10 cellular contexts compared by ENCODE assay signal in the genomic region with DNA sequence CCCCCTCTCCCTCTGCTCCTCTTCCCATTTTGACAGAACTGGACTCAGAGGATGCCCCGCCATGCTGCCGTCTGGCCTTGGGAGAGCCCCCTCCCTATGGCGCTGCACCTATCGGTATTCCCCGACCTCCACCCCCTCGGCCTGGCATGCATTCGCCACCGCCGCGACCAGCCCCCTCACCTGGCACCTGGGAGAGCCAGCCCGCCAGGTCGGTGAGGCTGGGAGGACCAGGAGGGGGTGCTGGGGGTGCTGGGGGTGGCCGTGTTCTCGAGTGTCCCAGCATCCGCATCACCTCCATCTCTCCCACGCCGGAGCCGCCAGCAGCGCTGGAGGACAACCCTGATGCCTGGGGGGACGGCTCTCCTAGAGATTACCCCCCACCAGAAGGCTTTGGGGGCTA. TPM values are rescaled to one million over a fixed set of nuclear protein-coding genes. Genes with fewer than 3 reads are reported as not detected.
DNase-seq lines count a peak whose midpoint lies in the region; ATAC-seq, FAIRE-seq and TF ChIP-seq lines count a peak whose summit lies in the region.
"Had no signal": no experiment of that assay in that cellular context is flagged by ENCODE, and none has a peak within 500 bp of the region (broad histone marks: within the 10 kb centered on the region; RNA-seq: fewer than 3 reads in every experiment).

No MANE protein-coding gene starts in this region.

- H3K4me2 ChIP-seq in PC-9 = no peak overlapping the region

- DNase-seq in left ventricle myocardium inferior (no peak), left ventricle myocardium superior (no peak), nephron progenitor cell (no peak), uterus (peak; percentile 35 to 36), NCI-H526 (lab: John Stamatoyannopoulos, UW) (no peak), small intestine (no peak), PC-9 (no peak)

- no TSS peak for BruUV-seq in PC-9 (replicated peaks; lab: Mats Ljungman, UMichigan)

- H3K9me3 Mint-ChIP-seq in nephron progenitor cell = no peaks in the 10 kb centered on the region

- H3K4me1 Mint-ChIP-seq in nephron progenitor cell = peaks cover 62% of the 10 kb centered on the region

- no peak for FAIRE-seq in small intestine (lab: Jason Lieb, UNC)

- intact Hi-C loops in left ventricle myocardium inferior (cut with micrococcal nuclease) (loop anchor here (5.0 kb wide), 1 partner anchor 63 kb away; no protein-coding TSS in a partner anchor), left ventricle myocardium superior (cut with micrococcal nuclease) (no loop called here), uterus (cut with DNase I; ENCODE audit: low total_unique reads) (loop anchor here (5.0 kb wide), 1 partner anchor 63 kb away; no protein-coding TSS in a partner anchor), PC-9 (cut with micrococcal nuclease; ENCODE audit: unreplicated experiment) (no loop called here)

- 87 to 89% methylated on average over 20 of the region's 20 CpGs for WGBS in ectodermal cell, 2 experiments
- WGBS in small intestine, 3 donors = 79 to 88% (median 88%) methylated on average over 14 to 20 of the region's 20 CpGs

- H3K4me1 ChIP-seq in left ventricle myocardium inferior = peaks cover 51% of the 10 kb centered on the region
- peaks cover 4% of the 10 kb centered on the region for H3K4me1 ChIP-seq in ectodermal cell (ENCODE audit: control insufficient read depth, insufficient read depth, low read length)
- no peaks in the 10 kb centered on the region for H3K4me1 ChIP-seq in uterus
- H3K4me1 ChIP-seq in small intestine (ENCODE audit: control insufficient read depth in 2 of 2, insufficient read depth in 1 of 2, low read depth in 1 of 2, low read length in 1 of 2) = peaks cover 3 to 5% of the 10 kb centered on the region in 2 donors
- H3K4me1 ChIP-seq in PC-9 (replicated peaks; ENCODE audit: insufficient read depth) = peaks cover 7% of the 10 kb centered on the region

- no peaks in the 10 kb centered on the region for H3K79me2 ChIP-seq in PC-9 (ENCODE audit: low read depth)

- H3K36me3 Mint-ChIP-seq in nephron progenitor cell (ENCODE audit: low read depth) = peaks cover 31% of the 10 kb centered on the region

- H3K4me3 Mint-ChIP-seq in nephron progenitor cell = peak overlapping the region; percentile 83

- H3K27ac ChIP-seq in left ventricle myocardium inferior (replicated peaks) = peak overlapping the region; percentile 93
- H3K27ac ChIP-seq in ectodermal cell (ENCODE audit: insufficient read depth, low read depth, low read length, poor library complexity, severe bottlenecking) = peak overlapping the region; percentile 52
- H3K27ac ChIP-seq in uterus = peak overlapping the region; percentile 94 to 99
- peak overlapping the region in 1 of 2 donors; percentile 38 for H3K27ac ChIP-seq in small intestine (ENCODE audit: low read depth in 1 of 2, low read length in 1 of 2)
- H3K27ac ChIP-seq in PC-9 = no peak overlapping the region
- H3K27ac ChIP-seq: epithelial cell of prostate had no signal

- CTCF ChIA-PET in PC-9 (lab: Charles Lee) = no interaction called here

- peaks cover 5% of the 10 kb centered on the region for H3K27me3 Mint-ChIP-seq in nephron progenitor cell (ENCODE audit: low read depth, poor library complexity)

- peaks cover 10% of the 10 kb centered on the region; the same call in 1 of the 2 replicates for H3F3A ChIP-seq in PC-9 (ENCODE audit: insufficient read depth, low read depth)

- no peaks in the 10 kb centered on the region for H4K20me1 ChIP-seq in PC-9 (ENCODE audit: insufficient read depth)

- H3K36me3 ChIP-seq in left ventricle myocardium inferior (peaks cover 9% of the 10 kb centered on the region), ectodermal cell (ENCODE audit: control insufficient read depth, insufficient read depth, low read length) (peaks cover 22% of the 10 kb centered on the region), uterus (no peaks in the 10 kb centered on the region), small intestine (ENCODE audit: control insufficient read depth in 2 of 2, insufficient read depth in 2 of 2, low read length in 2 of 2) (no peaks in the 10 kb centered on the region), PC-9 (ENCODE audit: low read depth) (no peaks in the 10 kb centered on the region)

- POLR2A ChIA-PET in PC-9 (lab: Charles Lee; ENCODE audit: unreplicated experiment) = no interaction called here

- H3K4me3 ChIP-seq in left ventricle myocardium inferior (peak overlapping the region; percentile 70), ectodermal cell (ENCODE audit: insufficient read depth, low read depth, low read length) (peak overlapping the region; percentile 90), uterus (peak overlapping the region in 1 of 2 donors; percentile 69), small intestine (ENCODE audit: low read depth in 1 of 2, low read length in 2 of 2) (no peak overlapping the region), PC-9 (no peak overlapping the region)

- ATAC-seq in left ventricle myocardium superior = no peak

- H2AFZ ChIP-seq in PC-9 = no peak overlapping the region

- no peak for TF ChIP-seq POLR2A in uterus (IDR thresholded peaks at IDR 0.05)

- H3K9me2 ChIP-seq in PC-9 (ENCODE audit: insufficient read depth) = no peaks in the 10 kb centered on the region

- peaks cover 49% of the 10 kb centered on the region for H3K27me3 ChIP-seq in left ventricle myocardium inferior (ENCODE audit: low read depth)
- no peaks in the 10 kb centered on the region for H3K27me3 ChIP-seq in ectodermal cell (ENCODE audit: control insufficient read depth, insufficient read depth, low read length, poor library complexity, severe bottlenecking)
- H3K27me3 ChIP-seq in uterus = no peaks in the 10 kb centered on the region
- H3K27me3 ChIP-seq in small intestine (ENCODE audit: control insufficient read depth in 2 of 2, insufficient read depth in 2 of 2, low read length in 2 of 2) = no peaks in the 10 kb centered on the region
- no peaks in the 10 kb centered on the region for H3K27me3 ChIP-seq in PC-9 (ENCODE audit: insufficient read depth, low read depth)

- H3K27ac Mint-ChIP-seq in nephron progenitor cell = peak overlapping the region; percentile 54
- H3K27ac Mint-ChIP-seq: CD14-positive monocyte had no signal

- TF ChIP-seq CTCF in left ventricle myocardium inferior (IDR thresholded peaks at IDR 0.05; ENCODE audit: borderline replicate concordance) (no peak), nephron progenitor cell (IDR thresholded peaks at IDR 0.05) (no peak), uterus (IDR thresholded peaks at IDR 0.05) (no peak), PC-9 (conservative IDR thresholded peaks at IDR 0.05) (no peak)

- no peaks in the 10 kb centered on the region for H3K9me3 ChIP-seq in left ventricle myocardium inferior (replicated peaks)
- H3K9me3 ChIP-seq in ectodermal cell (ENCODE audit: control insufficient read depth, low read length) = no peaks in the 10 kb centered on the region
- no peaks in the 10 kb centered on the region for H3K9me3 ChIP-seq in uterus
- H3K9me3 ChIP-seq in small intestine (ENCODE audit: control insufficient read depth, low read depth) = no peaks in the 10 kb centered on the region
- H3K9me3 ChIP-seq in PC-9 (ENCODE audit: insufficient read depth, low read depth) = no peaks in the 10 kb centered on the region

RNA-seq across cellular contexts. Expression of a gene that starts 1.5 kb away (rescaled TPM):
- 20.6 TPM for total RNA-seq in left ventricle myocardium inferior
- total RNA-seq in left ventricle myocardium superior = 21.7 TPM
- 100 TPM for polyA plus RNA-seq in ectodermal cell (2013, experiment 1 of 4)
- 95.1 TPM for polyA plus RNA-seq in ectodermal cell (2013, experiment 2 of 4)
- 104 TPM for polyA plus RNA-seq in ectodermal cell (2013, experiment 3 of 4)
- 114 TPM for polyA plus RNA-seq in ectodermal cell (2013, experiment 4 of 4)
- 100 to 1,000 TPM in 1 of 4 donors, 10 to 100 TPM in 3; 25.6 to 187 (median 86.4) TPM for total RNA-seq in uterus
- polyA plus RNA-seq in small intestine = 10 to 100 TPM; 11.2 to 45.1 (median 32.3) TPM
- 48.3 and 76.3 TPM in 2 replicates for total RNA-seq in PC-9 (2021)
- polyA plus RNA-seq: CD14-positive monocyte had no signal

RNA-seq across cellular contexts. Expression of a gene that starts 29.3 kb away (rescaled TPM):
- total RNA-seq in left ventricle myocardium inferior (8.0 TPM), left ventricle myocardium superior (7.3 TPM), uterus (10 to 100 TPM in 3 of 4 donors, 1 to 10 TPM in 1; 4.9 to 51.1 (median 27.3) TPM), PC-9 (2021) (15.1 and 17.7 TPM in 2 replicates)
- 26.8 TPM for polyA plus RNA-seq in ectodermal cell (2013, experiment 1 of 4)
- polyA plus RNA-seq in ectodermal cell (2013, experiment 2 of 4) = 37.6 TPM
- polyA plus RNA-seq in ectodermal cell (2013, experiment 3 of 4) = 23.9 TPM
- polyA plus RNA-seq in ectodermal cell (2013, experiment 4 of 4) = 28.9 TPM
- 1 to 10 TPM in 1 of 3 donors, under 1 TPM in 2; 0.22 to 7.2 (median 0.54) TPM for polyA plus RNA-seq in small intestine

RNA-seq across cellular contexts. Expression of a gene that starts 29.7 kb away (rescaled TPM):
- total RNA-seq in left ventricle myocardium inferior (3.6 TPM), left ventricle myocardium superior (3.5 TPM), uterus (100 to 1,000 TPM in 1 of 4 donors, 1 to 10 TPM in 2, under 1 TPM in 1; 0.29 to 123 (median 6.0) TPM), PC-9 (2021) (4.0 and 6.4 TPM in 2 replicates)
- not detected for polyA plus RNA-seq in ectodermal cell (2013, experiment 1 of 4)
- not detected for polyA plus RNA-seq in ectodermal cell (2013, experiment 2 of 4)
- polyA plus RNA-seq in ectodermal cell (2013, experiment 3 of 4) = not detected
- polyA plus RNA-seq in ectodermal cell (2013, experiment 4 of 4) = not detected
- polyA plus RNA-seq in small intestine = 10 to 100 TPM; 17.7 to 58.6 (median 49.4) TPM

RNA-seq across cellular contexts. Expression of a gene that starts 34.6 kb away (rescaled TPM):
- total RNA-seq in left ventricle myocardium inferior = 26.6 TPM
- total RNA-seq in left ventricle myocardium superior = 26.5 TPM
- polyA plus RNA-seq in ectodermal cell (2013, experiment 1 of 4) = not detected
- not detected for polyA plus RNA-seq in ectodermal cell (2013, experiment 2 of 4)
- polyA plus RNA-seq in ectodermal cell (2013, experiment 3 of 4) = 0.16 TPM
- polyA plus RNA-seq in ectodermal cell (2013, experiment 4 of 4) = not detected
- 100 to 1,000 TPM in 2 of 4 donors, 10 to 100 TPM in 2; 22.8 to 138 (median 86.1) TPM for total RNA-seq in uterus
- 10 to 100 TPM in 1 of 3 donors, 1 to 10 TPM in 2; 3.4 to 16.4 (median 4.9) TPM for polyA plus RNA-seq in small intestine
- total RNA-seq in PC-9 (2021) = 1.8 and 2.0 TPM in 2 replicates

RNA-seq across cellular contexts. Expression of a gene that starts 58.2 kb away (rescaled TPM):
- 1.8 TPM for total RNA-seq in left ventricle myocardium inferior
- 1.6 TPM for total RNA-seq in left ventricle myocardium superior
- 7.4 TPM for polyA plus RNA-seq in ectodermal cell (2013, experiment 1 of 4)
- polyA plus RNA-seq in ectodermal cell (2013, experiment 2 of 4) = 7.6 TPM
- polyA plus RNA-seq in ectodermal cell (2013, experiment 3 of 4) = 6.4 TPM
- polyA plus RNA-seq in ectodermal cell (2013, experiment 4 of 4) = 7.9 TPM
- 10 to 100 TPM in 1 of 4 donors, 1 to 10 TPM in 3; 3.7 to 19.5 (median 5.6) TPM for total RNA-seq in uterus
- 10 to 100 TPM in 2 of 3 donors, 1 to 10 TPM in 1; 9.8 to 37.0 (median 21.9) TPM for polyA plus RNA-seq in small intestine
- total RNA-seq in PC-9 (2021) = 10.3 and 16.4 TPM in 2 replicates

Comparison
In these comparisons a context has a peak if more than half of its experiments do, and no peak if none do; other contexts are left out.
1. intact Hi-C loops: an anchor here in left ventricle myocardium inferior (5.0 kb wide) and uterus (5.0 kb wide); none called in left ventricle myocardium superior and PC-9.
2. DNase-seq: peak in uterus (2 of 2); none in left ventricle myocardium inferior (single experiment), left ventricle myocardium superior (single experiment), nephron progenitor cell (single experiment), NCI-H526 (0 of 2), small intestine (single experiment) and PC-9 (0 of 2).
3. H3K4me3 ChIP-seq: peak in left ventricle myocardium inferior (single experiment) and ectodermal cell (single experiment); none in small intestine (0 of 2) and PC-9 (single experiment).